In genomic region chr5:124516567-124516966, GRCh38 we compare ENCODE assay signal across 17 cellular contexts.
"Had no signal": no experiment of that assay in that cellular context is flagged by ENCODE, and none has a peak within 500 bp of the region (broad histone marks: within the 10 kb centered on the region; RNA-seq: fewer than 3 reads in every experiment).

No MANE protein-coding gene starts in this region.

- FAIRE-seq: HepG2 had no signal

- DNase-seq: IMR-90, Karpas-422, KG1, MG63, NCI-H1092 treated with DMSO at 0.1 percent for 48 hours, NCI-H1436, NCI-H187, NCI-H2029, NCI-H2081 treated with DMSO at 0.1 percent for 48 hours, NCI-H2171, NCI-H226, NCI-H510A, NCI-H524 treated with DMSO at 0.1 percent for 48 hours, NCI-H69, NCI-H774, SIG-M5 had no signal
